In the genomic region with DNA sequence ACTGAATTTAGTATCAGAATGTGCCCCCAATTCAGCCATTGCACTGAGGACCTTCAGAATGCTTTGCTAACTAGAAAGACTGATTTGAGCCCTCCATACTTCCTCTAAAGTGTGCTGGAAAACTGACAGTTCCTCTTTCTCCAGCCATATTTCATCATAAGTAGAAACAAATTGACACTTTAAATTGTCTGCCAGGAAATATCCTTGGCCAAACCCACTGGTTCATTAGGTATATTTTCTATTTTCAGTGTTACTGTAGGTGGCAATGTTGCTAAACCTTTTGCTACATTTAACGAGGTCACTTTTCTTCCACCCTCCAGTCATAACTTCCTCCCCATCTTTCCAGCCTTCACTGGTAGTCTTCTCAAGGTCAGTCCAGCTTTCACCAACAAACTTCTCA, we compare ENCODE assay signal across 1 cellular context.
TF ChIP-seq lines count a peak whose summit lies in the region.

No MANE protein-coding gene starts in this region.

TF ChIP-seq in HCT116, 20 proteins besides CTCF, POLR2A, EP300 and RAD21:
- TF ChIP-seq EZH2phosphoT487 (IDR thresholded peaks at IDR 0.05; ENCODE audit: borderline replicate concordance), result no peak
- TF ChIP-seq ZNF274 (IDR thresholded peaks at IDR 0.05; ENCODE audit: low read depth, low read length), result no peak
- no peak for TF ChIP-seq ZFX (IDR thresholded peaks at IDR 0.05)
- no peak for TF ChIP-seq CEBPB (IDR thresholded peaks at IDR 0.05; ENCODE audit: low read depth)
- no peak for TF ChIP-seq POLR2AphosphoS5 (IDR thresholded peaks at IDR 0.05; ENCODE audit: low read depth, low read length)
- TF ChIP-seq ELF1 (IDR thresholded peaks at IDR 0.05; ENCODE audit: borderline replicate concordance, low read depth), result no peak
- no peak for TF ChIP-seq SRF (IDR thresholded peaks at IDR 0.05; ENCODE audit: low read depth)
- no peak for TF ChIP-seq SP1 (IDR thresholded peaks at IDR 0.05; ENCODE audit: low read depth)
- no peak for TF ChIP-seq EZH2 (IDR thresholded peaks at IDR 0.05)
- TF ChIP-seq ATF3 (IDR thresholded peaks at IDR 0.05), result no peak
- TF ChIP-seq, protein P1, sequence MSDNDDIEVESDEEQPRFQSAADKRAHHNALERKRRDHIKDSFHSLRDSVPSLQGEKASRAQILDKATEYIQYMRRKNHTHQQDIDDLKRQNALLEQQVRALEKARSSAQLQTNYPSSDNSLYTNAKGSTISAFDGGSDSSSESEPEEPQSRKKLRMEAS (IDR thresholded peaks at IDR 0.05), result no peak
- no peak for TF ChIP-seq SIN3A (IDR thresholded peaks at IDR 0.05; ENCODE audit: low read depth)
- TF ChIP-seq, protein P2, sequence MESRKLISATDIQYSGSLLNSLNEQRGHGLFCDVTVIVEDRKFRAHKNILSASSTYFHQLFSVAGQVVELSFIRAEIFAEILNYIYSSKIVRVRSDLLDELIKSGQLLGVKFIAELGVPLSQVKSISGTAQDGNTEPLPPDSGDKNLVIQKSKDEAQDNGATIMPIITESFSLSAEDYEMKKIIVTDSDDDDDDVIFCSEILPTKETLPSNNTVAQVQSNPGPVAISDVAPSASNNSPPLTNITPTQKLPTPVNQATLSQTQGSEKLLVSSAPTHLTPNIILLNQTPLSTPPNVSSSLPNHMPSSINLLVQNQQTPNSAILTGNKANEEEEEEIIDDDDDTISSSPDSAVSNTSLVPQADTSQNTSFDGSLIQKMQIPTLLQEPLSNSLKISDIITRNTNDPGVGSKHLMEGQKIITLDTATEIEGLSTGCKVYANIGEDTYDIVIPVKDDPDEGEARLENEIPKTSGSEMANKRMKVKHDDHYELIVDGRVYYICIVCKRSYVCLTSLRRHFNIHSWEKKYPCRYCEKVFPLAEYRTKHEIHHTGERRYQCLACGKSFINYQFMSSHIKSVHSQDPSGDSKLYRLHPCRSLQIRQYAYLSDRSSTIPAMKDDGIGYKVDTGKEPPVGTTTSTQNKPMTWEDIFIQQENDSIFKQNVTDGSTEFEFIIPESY (IDR thresholded peaks at IDR 0.05; ENCODE audit: extremely low read depth, insufficient replicate concordance, low read length), result no peak
- TF ChIP-seq FOSL1 (IDR thresholded peaks at IDR 0.05; ENCODE audit: low read depth), result no peak
- TF ChIP-seq REST (IDR thresholded peaks at IDR 0.05; ENCODE audit: low read depth), result no peak
- no peak for TF ChIP-seq CBX3 (IDR thresholded peaks at IDR 0.05; ENCODE audit: low read depth)
- TF ChIP-seq EGR1 (IDR thresholded peaks at IDR 0.05; ENCODE audit: low read depth), result no peak
- no peak for TF ChIP-seq TCF7L2 (IDR thresholded peaks at IDR 0.05; ENCODE audit: borderline replicate concordance, extremely low read depth, insufficient read depth, insufficient read length)
- no peak for TF ChIP-seq YY1 (IDR thresholded peaks at IDR 0.05; ENCODE audit: extremely low read depth, insufficient replicate concordance, low read depth, low read length)
